10 cellular contexts compared by ENCODE assay signal in genomic region chr6:22141271-22141745, GRCh38.
A peak's percentile ranks its signal among the peaks of the same experiment; 100 is the strongest.
DNase-seq lines count a peak whose midpoint lies in the region; ATAC-seq, FAIRE-seq and TF ChIP-seq lines count a peak whose summit lies in the region.
"Had no signal": no experiment of that assay in that cellular context is flagged by ENCODE, and none has a peak within 500 bp of the region (broad histone marks: within the 10 kb centered on the region; RNA-seq: fewer than 3 reads in every experiment).

No MANE protein-coding gene starts in this region.

- H3K27ac ChIP-seq in breast epithelium (no peak overlapping the region), kidney (ENCODE audit: low read depth in 2 of 2, low read length in 2 of 2) (no peak overlapping the region)

- no peaks in the 10 kb centered on the region for H3K27me3 ChIP-seq in breast epithelium

- H3K9me3 ChIP-seq in breast epithelium, result no peaks in the 10 kb centered on the region
- no peaks in the 10 kb centered on the region for H3K9me3 ChIP-seq in kidney (ENCODE audit: control insufficient read depth in 1 of 2, low read length in 2 of 2)

- intact Hi-C loops in breast epithelium (cut with DNase I; ENCODE audit: low total_unique reads) (no loop called here), kidney (cut with DNase I) (no loop called here)

- H3K4me1 ChIP-seq in breast epithelium (no peaks in the 10 kb centered on the region), kidney (ENCODE audit: control insufficient read depth in 1 of 2, insufficient read depth in 1 of 2, low read depth in 1 of 2, low read length in 2 of 2) (peaks cover 9 to 10% of the 10 kb centered on the region in 2 donors)

- FAIRE-seq in kidney (lab: Jason Lieb, UNC), result no peak

- H3K36me3 ChIP-seq in breast epithelium, result no peaks in the 10 kb centered on the region
- no peaks in the 10 kb centered on the region for H3K36me3 ChIP-seq in kidney (ENCODE audit: control insufficient read depth in 1 of 2, insufficient read depth in 2 of 2, low read length in 2 of 2)

- no peak overlapping the region for H3K9ac ChIP-seq in kidney (ENCODE audit: low read length in 2 of 2)

- TF ChIP-seq CTCF in breast epithelium (IDR thresholded peaks at IDR 0.05), result no peak
- no peak for TF ChIP-seq CTCF in kidney (IDR thresholded peaks at IDR 0.05; ENCODE audit: borderline replicate concordance, extremely low read depth, insufficient read depth)

- no peak for ATAC-seq in GM18870 (IDR thresholded peaks at IDR 0.05; ENCODE audit: unreplicated experiment)
- no peak for ATAC-seq in GM19455 (IDR thresholded peaks at IDR 0.05; ENCODE audit: unreplicated experiment)

- no peak for TF ChIP-seq POLR2A in breast epithelium (IDR thresholded peaks at IDR 0.05)

- DNase-seq in LHCN-M2 (ENCODE audit: low read depth) (peak; percentile 61), NCI-H774 (lab: John Stamatoyannopoulos, UW) (peak; percentile 90), glomerular endothelial cell (ENCODE audit: extremely low read depth, low read depth, low spot score) (peak; percentile 94), pulmonary artery endothelial cell (ENCODE audit: low read depth, low spot score) (peak; percentile 98), breast epithelium (ENCODE audit: low spot score in 2 of 2) (no peak), kidney (no peak)
- DNase-seq: foreskin melanocyte, KG1 had no signal

- H3K4me3 ChIP-seq in breast epithelium (no peak overlapping the region), kidney (ENCODE audit: low read length in 2 of 2) (no peak overlapping the region)

Comparison
In these comparisons a context has a peak if more than half of its experiments do, and no peak if none do; other contexts are left out.
1. DNase-seq: peak in LHCN-M2 (single experiment), NCI-H774 (single experiment), glomerular endothelial cell (single experiment) and pulmonary artery endothelial cell (single experiment); none in breast epithelium (0 of 2) and kidney (single experiment).